In the genomic region with DNA sequence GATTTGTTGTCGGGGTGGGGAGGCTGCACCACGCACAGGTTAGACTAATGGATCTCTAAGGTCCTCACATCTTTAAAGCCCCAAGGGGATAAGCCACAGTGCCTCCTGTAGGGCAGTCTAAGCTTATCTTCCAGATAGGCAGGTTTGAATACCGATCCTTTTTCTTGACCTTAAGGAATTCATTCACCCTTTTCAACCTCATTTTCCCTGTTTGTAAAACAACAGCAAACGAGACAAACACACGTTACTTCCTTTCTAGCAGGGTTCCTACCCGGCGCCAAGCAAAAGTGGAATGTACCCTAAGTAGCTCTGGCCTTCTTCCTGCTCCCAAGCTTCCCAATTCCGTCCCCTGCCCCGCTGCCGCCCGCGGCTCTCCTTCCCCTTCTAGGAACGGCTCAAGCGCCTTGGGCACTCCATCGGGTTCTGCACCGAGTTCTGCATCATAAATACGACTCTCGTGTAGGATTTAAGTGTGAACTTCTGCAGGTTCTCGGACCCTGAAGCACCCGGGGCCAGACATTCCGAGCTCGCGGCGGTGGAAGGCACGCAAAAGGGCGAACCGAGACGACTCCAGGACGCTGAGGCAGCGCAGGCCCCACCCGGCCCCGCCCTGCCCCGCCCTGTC, we compare ENCODE assay signal across 8 cellular contexts. TPM values are rescaled to one million over a fixed set of nuclear protein-coding genes. Genes with fewer than 3 reads are reported as not detected.
DNase-seq lines count a peak whose midpoint lies in the region; ATAC-seq, FAIRE-seq and TF ChIP-seq lines count a peak whose summit lies in the region.

No MANE protein-coding gene starts in this region.

- peak overlapping the region; percentile 66 to 96 (median 79) for H3K4me3 ChIP-seq in dorsolateral prefrontal cortex

- peak overlapping the region; percentile 98 for H3K4me3 Mint-ChIP-seq in type B pancreatic cell

- intact Hi-C loops in dorsolateral prefrontal cortex (cut with DNase I) = no loop called here

- no peaks in the 10 kb centered on the region for H3K27me3 ChIP-seq in dorsolateral prefrontal cortex

- H3K27ac Mint-ChIP-seq in type B pancreatic cell = peak overlapping the region; percentile 98

- peaks cover 28% of the 10 kb centered on the region for H3K4me1 Mint-ChIP-seq in type B pancreatic cell (ENCODE audit: unreplicated experiment)

- peak; percentile 64 for ATAC-seq in SK-N-SH treated with all-trans-retinoic acid at 6 μM for 48 hours

- H3K27me3 Mint-ChIP-seq in type B pancreatic cell = no peaks in the 10 kb centered on the region

- peak; percentile 72 for TF ChIP-seq POLR2A in GM19193 (IDR thresholded peaks at IDR 0.05; ENCODE audit: extremely low read depth, insufficient read depth, insufficient read length)

- DNase-seq in COLO829 (ENCODE audit: low spot score) (peak; percentile 61), Kasumi-1 (lab: John Stamatoyannopoulos, UW) (peak; percentile 65 to 76), dorsolateral prefrontal cortex (peak in 1 of 10 donors; percentile 37), lung microvascular endothelial cell (ENCODE audit: low read depth in 2 of 2) (peak; percentile 52 to 65), type B pancreatic cell (ENCODE audit: extremely low spot score, unreplicated experiment) (no peak), frontal cortex (ENCODE audit: low spot score in 2 of 2) (no peak)

- FAIRE-seq in frontal cortex (lab: Jason Lieb, UNC) = no peak

- H3K9me3 Mint-ChIP-seq in type B pancreatic cell = no peaks in the 10 kb centered on the region

- H3K36me3 Mint-ChIP-seq in type B pancreatic cell = peaks cover 24% of the 10 kb centered on the region

- H3K27ac ChIP-seq in dorsolateral prefrontal cortex = peak overlapping the region; percentile 39 to 97 (median 89)

- TF ChIP-seq CTCF in dorsolateral prefrontal cortex (IDR thresholded peaks at IDR 0.05 in 54 of 56, conservative IDR thresholded peaks at IDR 0.05 in 2 of 56; ENCODE audit: low read depth in 1 of 56, partially characterized antibody in 56 of 56) (peak in 49 of 56 donors; percentile 4 to 54 (median 33)), type B pancreatic cell (conservative IDR thresholded peaks at IDR 0.05) (peak; percentile 55)

TF ChIP-seq in SK-N-SH treated with all-trans-retinoic acid at 6 μM for 48 hours, 23 proteins besides CTCF, POLR2A, EP300 and RAD21:
- no peak for TF ChIP-seq BACH2 (CRISPR knock-in tag; IDR thresholded peaks at IDR 0.05; ENCODE audit: borderline replicate concordance)
- TF ChIP-seq PATZ1 (CRISPR knock-in tag; IDR thresholded peaks at IDR 0.05; ENCODE audit: borderline replicate concordance) = no peak
- no peak for TF ChIP-seq ARNTL (CRISPR knock-in tag; IDR thresholded peaks at IDR 0.05; ENCODE audit: borderline replicate concordance, low read depth)
- no peak for TF ChIP-seq ZNF8 (CRISPR knock-in tag; IDR thresholded peaks at IDR 0.05)

RNA-seq across cellular contexts. Expression of gene CDC20, which starts 0.5 kb away (rescaled TPM):
- total RNA-seq in dorsolateral prefrontal cortex (1 to 10 TPM in 73 of 120 experiments, under 1 TPM in 34, not detected in 13; 0.32 to 6.8 (median 1.5) TPM), lung microvascular endothelial cell (6.9 and 27.5 TPM in 2 replicates), type B pancreatic cell (ENCODE audit: low replicate concordance) (33.9 and 114 TPM in 2 replicates), frontal cortex (4.9 TPM)

RNA-seq across cellular contexts. Expression of gene ELOVL1, which starts 9.6 kb away (rescaled TPM):
- total RNA-seq in dorsolateral prefrontal cortex = 100 to 1,000 TPM in 29 of 120 experiments, 10 to 100 TPM in 91; 27.1 to 291 (median 70.1) TPM
- total RNA-seq in lung microvascular endothelial cell = 58.4 and 71.6 TPM in 2 replicates
- total RNA-seq in type B pancreatic cell (ENCODE audit: low replicate concordance) = 52.2 and 124 TPM in 2 replicates
- total RNA-seq in frontal cortex = 6.9 TPM

RNA-seq across cellular contexts. Expression of gene MPL, which starts 20.6 kb away (rescaled TPM):
- total RNA-seq in dorsolateral prefrontal cortex (1 to 10 TPM in 57 of 120 experiments, under 1 TPM in 47, not detected in 16; 0.23 to 3.6 (median 1.1) TPM), lung microvascular endothelial cell (under 0.01 TPM in 1 of 2 replicates, not detected in the other), type B pancreatic cell (ENCODE audit: low replicate concordance) (not detected in 2 replicates), frontal cortex (not detected)

RNA-seq across cellular contexts. Expression of gene MED8, which starts 31.4 kb away (rescaled TPM):
- total RNA-seq in dorsolateral prefrontal cortex = 10 to 100 TPM; 24.8 to 43.7 (median 34.9) TPM
- 29.4 and 34.9 TPM in 2 replicates for total RNA-seq in lung microvascular endothelial cell
- total RNA-seq in type B pancreatic cell (ENCODE audit: low replicate concordance) = 37.2 and 48.1 TPM in 2 replicates
- total RNA-seq in frontal cortex = 22.8 TPM

RNA-seq across cellular contexts. Expression of gene SZT2, which starts 31.5 kb away (rescaled TPM):
- total RNA-seq in dorsolateral prefrontal cortex (100 to 1,000 TPM in 19 of 120 experiments, 10 to 100 TPM in 101; 48.6 to 133 (median 84.0) TPM), lung microvascular endothelial cell (7.6 and 13.7 TPM in 2 replicates), type B pancreatic cell (ENCODE audit: low replicate concordance) (45.8 and 65.7 TPM in 2 replicates), frontal cortex (19.2 TPM)

Comparison
In these comparisons a context has a peak if more than half of its experiments do, and no peak if none do; other contexts are left out.
1. DNase-seq: peak in COLO829 (single experiment), Kasumi-1 (2 of 2) and lung microvascular endothelial cell (2 of 2); none in type B pancreatic cell (single experiment) and frontal cortex (0 of 2).